ENCODE assay signal across 8 cellular contexts in the genomic region with DNA sequence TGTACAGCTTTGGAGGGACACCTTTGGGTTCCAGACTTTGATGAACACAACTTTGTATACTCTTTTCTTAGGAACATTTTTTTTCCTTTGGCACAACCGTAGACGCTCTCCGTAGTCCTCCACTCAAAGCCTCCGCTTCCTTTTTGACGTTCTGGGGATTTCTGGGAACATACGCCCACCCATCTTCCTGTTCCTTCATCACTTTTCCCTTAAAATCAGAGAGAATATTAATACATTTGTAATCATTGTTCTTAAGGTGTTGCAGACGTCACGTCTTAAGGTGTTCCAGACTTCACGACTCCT. TPM values are rescaled to one million over a fixed set of nuclear protein-coding genes. Genes with fewer than 3 reads are reported as not detected.
A peak's percentile ranks its signal among the peaks of the same experiment; 100 is the strongest.
DNase-seq lines count a peak whose midpoint lies in the region; ATAC-seq, FAIRE-seq and TF ChIP-seq lines count a peak whose summit lies in the region.

No MANE protein-coding gene starts in this region.

- FAIRE-seq in endothelial cell of umbilical vein (lab: Jason Lieb, UNC) (no peak), RCC 7860 (lab: Jason Lieb, UNC) (no peak)

- H2AFZ ChIP-seq in PC-9 (peak overlapping the region; percentile 83), endothelial cell of umbilical vein (ENCODE audit: low read depth, low read length) (peak overlapping the region; percentile 99)

- no peak for TF ChIP-seq CTCF in PC-9 (conservative IDR thresholded peaks at IDR 0.05)
- TF ChIP-seq CTCF in endothelial cell of umbilical vein (IDR thresholded peaks at IDR 0.05; ENCODE audit: extremely low read depth in 1 of 2, insufficient read depth in 1 of 2, low read depth in 1 of 2, low read length in 2 of 2), result no peak
- no peak for TF ChIP-seq CTCF in neural crest cell (conservative IDR thresholded peaks at IDR 0.05)

- intact Hi-C loops in PC-9 (cut with micrococcal nuclease; ENCODE audit: unreplicated experiment), result no loop called here
- intact Hi-C loops in endothelial cell of umbilical vein (cut with micrococcal nuclease), result loop anchor here (2.0 kb wide), 1 partner anchor 39 kb away; the partner anchor contains the start of gene MTFMT

- ATAC-seq in CD4-positive, CD25-positive, alpha-beta regulatory T cell (ENCODE audit: low read depth in 2 of 2), result no peak
- no peak for ATAC-seq in HG02610 (IDR thresholded peaks at IDR 0.05; ENCODE audit: unreplicated experiment)

- peak overlapping the region; percentile 78 to 96 (median 96) for H3K27ac Mint-ChIP-seq in CD4-positive, CD25-positive, alpha-beta regulatory T cell
- peak overlapping the region; percentile 89 for H3K27ac Mint-ChIP-seq in neural crest cell (ENCODE audit: unreplicated experiment)

- TF ChIP-seq POLR2A in endothelial cell of umbilical vein (IDR thresholded peaks at IDR 0.05; ENCODE audit: low read depth, low read length), result no peak

- H3K27ac ChIP-seq in CD4-positive, CD25-positive, alpha-beta regulatory T cell (ENCODE audit: insufficient read depth, low read length, poor library complexity, severe bottlenecking), result peak overlapping the region; percentile 80
- H3K27ac ChIP-seq in PC-9 (peak overlapping the region; percentile 49), endothelial cell of umbilical vein (ENCODE audit: insufficient read depth, low read depth, low read length) (peak overlapping the region; percentile 97)

- H3K9ac ChIP-seq in endothelial cell of umbilical vein (replicated peaks; ENCODE audit: extremely low read depth, insufficient read depth, low read length), result peak overlapping the region; percentile 97

- dilution Hi-C loops in endothelial cell of umbilical vein (cut with MboI; ENCODE audit: extremely low pct_ligation_motif_present, low sequenced_read_pairs), result no loop called here

- H3K9me3 Mint-ChIP-seq in CD4-positive, CD25-positive, alpha-beta regulatory T cell, result peaks cover 0 to 1% (median 0%) of the 10 kb centered on the region in 7 donors
- H3K9me3 Mint-ChIP-seq in neural crest cell, result no peaks in the 10 kb centered on the region

- no peaks in the 10 kb centered on the region for H3K9me1 ChIP-seq in endothelial cell of umbilical vein (replicated peaks; ENCODE audit: control insufficient read depth, extremely low read depth, insufficient read depth, low read length)

- DNase-seq in CD4-positive, CD25-positive, alpha-beta regulatory T cell, result no peak
- DNase-seq in PC-9 (no peak), endothelial cell of umbilical vein (ENCODE audit: low read depth, low spot score) (no peak), neural crest cell (ENCODE audit: low read depth, low spot score) (no peak), RCC 7860 (ENCODE audit: low spot score) (no peak), NCI-H1436 treated with DMSO at 0.1 percent for 48 hours (lab: John Stamatoyannopoulos, UW) (no peak), NCI-H774 (lab: John Stamatoyannopoulos, UW) (no peak)

- peaks cover 4% of the 10 kb centered on the region; the same call in 1 of the 2 replicates for H3F3A ChIP-seq in PC-9 (ENCODE audit: insufficient read depth, low read depth)

- no peaks in the 10 kb centered on the region for H3K9me2 ChIP-seq in PC-9 (ENCODE audit: insufficient read depth)

- H3K4me1 ChIP-seq in CD4-positive, CD25-positive, alpha-beta regulatory T cell (ENCODE audit: control insufficient read depth, insufficient read depth, low read length, poor library complexity, severe bottlenecking), result peaks cover 24% of the 10 kb centered on the region
- H3K4me1 ChIP-seq in PC-9 (replicated peaks; ENCODE audit: insufficient read depth) (peaks cover 10% of the 10 kb centered on the region; the same call in 1 of the 2 replicates), endothelial cell of umbilical vein (ENCODE audit: control insufficient read depth, extremely low read depth, insufficient read depth, low read length) (peaks cover 24% of the 10 kb centered on the region)

- H3K4me2 ChIP-seq in PC-9 (peak overlapping the region; percentile 91), endothelial cell of umbilical vein (ENCODE audit: insufficient read depth, low read length) (peak overlapping the region; percentile 99)

- H3K4me3 Mint-ChIP-seq in CD4-positive, CD25-positive, alpha-beta regulatory T cell, result peak overlapping the region; percentile 95 to 99 (median 96)
- peak overlapping the region; percentile 95 for H3K4me3 Mint-ChIP-seq in neural crest cell

- H3K27me3 ChIP-seq in CD4-positive, CD25-positive, alpha-beta regulatory T cell (ENCODE audit: control insufficient read depth, insufficient read depth, low read length), result no peaks in the 10 kb centered on the region
- H3K27me3 ChIP-seq in PC-9 (ENCODE audit: insufficient read depth, low read depth), result no peaks in the 10 kb centered on the region
- H3K27me3 ChIP-seq in endothelial cell of umbilical vein (ENCODE audit: control insufficient read depth in 2 of 2, insufficient read depth in 2 of 2, low read length in 2 of 2), result no peaks in the 10 kb centered on the region

- BruUV-seq in PC-9 (replicated peaks; lab: Mats Ljungman, UMichigan) (TSS peak; percentile 90), endothelial cell of umbilical vein (replicated peaks; lab: Mats Ljungman, UMichigan) (TSS peak; percentile 93)

- H3K9me3 ChIP-seq in CD4-positive, CD25-positive, alpha-beta regulatory T cell (ENCODE audit: control insufficient read depth in 2 of 2, low read length in 2 of 2), result no peaks in the 10 kb centered on the region
- no peaks in the 10 kb centered on the region for H3K9me3 ChIP-seq in PC-9 (ENCODE audit: insufficient read depth, low read depth)
- H3K9me3 ChIP-seq in endothelial cell of umbilical vein (replicated peaks; ENCODE audit: control insufficient read depth, insufficient read depth, low read length), result no peaks in the 10 kb centered on the region

- peaks cover 29% of the 10 kb centered on the region for H3K79me2 ChIP-seq in PC-9 (ENCODE audit: low read depth)
- peaks cover 22% of the 10 kb centered on the region for H3K79me2 ChIP-seq in endothelial cell of umbilical vein (ENCODE audit: control insufficient read depth, insufficient read depth, low read length)

- peak overlapping the region; percentile 85 for H3K4me3 ChIP-seq in CD4-positive, CD25-positive, alpha-beta regulatory T cell (ENCODE audit: low read depth, low read length)
- H3K4me3 ChIP-seq in PC-9, result peak overlapping the region; percentile 87
- H3K4me3 ChIP-seq in endothelial cell of umbilical vein (replicated peaks in 1 of 3; ENCODE audit: insufficient read depth in 1 of 3, low read depth in 1 of 3, low read length in 3 of 3), result peak overlapping the region; percentile 93 to 99 (median 94)

- H3K27me3 Mint-ChIP-seq in CD4-positive, CD25-positive, alpha-beta regulatory T cell, result peaks cover 8% of the 10 kb centered on the region
- H3K27me3 Mint-ChIP-seq in neural crest cell (ENCODE audit: low read depth), result no peaks in the 10 kb centered on the region

- peaks cover 21 to 48% (median 37%) of the 10 kb centered on the region in 4 donors for H3K4me1 Mint-ChIP-seq in CD4-positive, CD25-positive, alpha-beta regulatory T cell
- H3K4me1 Mint-ChIP-seq in neural crest cell, result peaks cover 40% of the 10 kb centered on the region

- H3K36me3 ChIP-seq in CD4-positive, CD25-positive, alpha-beta regulatory T cell (ENCODE audit: control insufficient read depth, insufficient read depth, low read length), result no peaks in the 10 kb centered on the region
- H3K36me3 ChIP-seq in PC-9 (ENCODE audit: low read depth) (no peaks in the 10 kb centered on the region), endothelial cell of umbilical vein (ENCODE audit: control insufficient read depth in 2 of 2, extremely low read depth in 1 of 2, insufficient read depth in 2 of 2, low read length in 2 of 2) (no peaks in the 10 kb centered on the region)

- POLR2A ChIA-PET in PC-9 (lab: Charles Lee; ENCODE audit: unreplicated experiment), result interaction anchor here (0.7 kb wide), 1 partner anchor 143 kb away, joined by 5 read pairs; the partner anchor contains the start of gene PDCD7
- POLR2A ChIA-PET in endothelial cell of umbilical vein (lab: Charles Lee), result interaction anchor here (0.6 kb wide), 1 partner anchor 22 kb away, joined by 14 read pairs; no protein-coding TSS in a partner anchor

- H3K36me3 Mint-ChIP-seq in CD4-positive, CD25-positive, alpha-beta regulatory T cell, result peaks cover 8% of the 10 kb centered on the region
- H3K36me3 Mint-ChIP-seq in neural crest cell (ENCODE audit: low read depth), result no peaks in the 10 kb centered on the region

- H4K20me1 ChIP-seq in PC-9 (ENCODE audit: insufficient read depth) (no peaks in the 10 kb centered on the region), endothelial cell of umbilical vein (replicated peaks; ENCODE audit: control insufficient read depth, extremely low read depth, insufficient read depth, low read length) (no peaks in the 10 kb centered on the region)

- CTCF ChIA-PET in PC-9 (lab: Charles Lee) (no interaction called here), endothelial cell of umbilical vein (lab: Charles Lee) (no interaction called here)

RNA-seq across cellular contexts. Expression of gene SPG21, which starts 0.4 kb away (rescaled TPM):
- total RNA-seq in CD4-positive, CD25-positive, alpha-beta regulatory T cell, result 46.9 TPM
- 100 to 1,000 TPM; 126 to 146 (median 136) TPM for polyA plus RNA-seq in CD4-positive, CD25-positive, alpha-beta regulatory T cell
- total RNA-seq in PC-9 (2021), result 88.3 and 91.7 TPM in 2 replicates
- total RNA-seq in endothelial cell of umbilical vein, result 75.3 and 82.5 TPM in 2 replicates
- polyA plus RNA-seq in endothelial cell of umbilical vein, result 54.9 and 70.2 TPM in 2 replicates
- polyA plus RNA-seq in endothelial cell of umbilical vein (2011; cell fraction: cytosol; rRNA removed), result 57.2 and 61.4 TPM in 2 replicates
- polyA plus RNA-seq in endothelial cell of umbilical vein (2011; cell fraction: nucleus; rRNA removed), result 42.6 and 43.4 TPM in 2 replicates
- polyA plus RNA-seq in endothelial cell of umbilical vein (2012), result 63.1 and 73.1 TPM in 2 replicates
- 49.2 and 51.4 TPM in 2 replicates for polyA minus RNA-seq in endothelial cell of umbilical vein
- 42.6 TPM for polyA minus RNA-seq in endothelial cell of umbilical vein (2011; cell fraction: cytosol; rRNA and poly(A)+ RNA removed)
- polyA minus RNA-seq in endothelial cell of umbilical vein (2011; cell fraction: nucleus; rRNA and poly(A)+ RNA removed), result 41.6 and 45.6 TPM in 2 replicates
- total RNA-seq in neural crest cell, result 71.8 and 73.5 TPM in 2 replicates

RNA-seq across cellular contexts. Expression of gene MTFMT, which starts 39.3 kb away (rescaled TPM):
- 6.1 TPM for total RNA-seq in CD4-positive, CD25-positive, alpha-beta regulatory T cell
- polyA plus RNA-seq in CD4-positive, CD25-positive, alpha-beta regulatory T cell, result 10 to 100 TPM; 18.7 to 26.9 (median 19.9) TPM
- 16.0 and 24.9 TPM in 2 replicates for total RNA-seq in PC-9 (2021)
- total RNA-seq in endothelial cell of umbilical vein, result 13.6 and 20.4 TPM in 2 replicates
- 5.3 and 7.5 TPM in 2 replicates for polyA plus RNA-seq in endothelial cell of umbilical vein
- polyA plus RNA-seq in endothelial cell of umbilical vein (2011; cell fraction: cytosol; rRNA removed), result 6.5 and 7.5 TPM in 2 replicates
- 4.2 and 5.6 TPM in 2 replicates for polyA plus RNA-seq in endothelial cell of umbilical vein (2011; cell fraction: nucleus; rRNA removed)
- 10.0 and 12.4 TPM in 2 replicates for polyA plus RNA-seq in endothelial cell of umbilical vein (2012)
- 5.0 and 5.6 TPM in 2 replicates for polyA minus RNA-seq in endothelial cell of umbilical vein
- 14.2 TPM for polyA minus RNA-seq in endothelial cell of umbilical vein (2011; cell fraction: cytosol; rRNA and poly(A)+ RNA removed)
- polyA minus RNA-seq in endothelial cell of umbilical vein (2011; cell fraction: nucleus; rRNA and poly(A)+ RNA removed), result 4.3 and 4.9 TPM in 2 replicates
- 18.8 and 20.5 TPM in 2 replicates for total RNA-seq in neural crest cell

RNA-seq across cellular contexts. Expression of gene SLC51B, which starts 55.1 kb away (rescaled TPM):
- total RNA-seq in CD4-positive, CD25-positive, alpha-beta regulatory T cell, result not detected
- not detected for polyA plus RNA-seq in CD4-positive, CD25-positive, alpha-beta regulatory T cell
- not detected in 2 replicates for total RNA-seq in PC-9 (2021)
- not detected in 2 replicates for total RNA-seq in endothelial cell of umbilical vein
- polyA plus RNA-seq in endothelial cell of umbilical vein, result not detected in 2 replicates
- not detected in 2 replicates for polyA plus RNA-seq in endothelial cell of umbilical vein (2011; cell fraction: cytosol; rRNA removed)
- not detected in 2 replicates for polyA plus RNA-seq in endothelial cell of umbilical vein (2011; cell fraction: nucleus; rRNA removed)
- not detected in 2 replicates for polyA plus RNA-seq in endothelial cell of umbilical vein (2012)
- not detected in 2 replicates for polyA minus RNA-seq in endothelial cell of umbilical vein
- not detected for polyA minus RNA-seq in endothelial cell of umbilical vein (2011; cell fraction: cytosol; rRNA and poly(A)+ RNA removed)
- not detected in 2 replicates for polyA minus RNA-seq in endothelial cell of umbilical vein (2011; cell fraction: nucleus; rRNA and poly(A)+ RNA removed)
- total RNA-seq in neural crest cell, result not detected in 2 replicates
